Comparison of ENCODE assay signal across 25 cellular contexts in genomic region chr11:102147031-102147430, GRCh38. TPM values are rescaled to one million over a fixed set of nuclear protein-coding genes. Genes with fewer than 3 reads are reported as not detected.
DNase-seq lines count a peak whose midpoint lies in the region; ATAC-seq and TF ChIP-seq lines count a peak whose summit lies in the region.
"Had no signal": no experiment of that assay in that cellular context is flagged by ENCODE, and none has a peak within 500 bp of the region (broad histone marks: within the 10 kb centered on the region; RNA-seq: fewer than 3 reads in every experiment).

No MANE protein-coding gene starts in this region.

- H3K4me1 ChIP-seq in left ventricle myocardium inferior, result peaks cover 94% of the 10 kb centered on the region
- peaks cover 0 to 100% (median 42%) of the 10 kb centered on the region in 4 donors for H3K4me1 ChIP-seq in tibial artery

- H3K9me3 ChIP-seq in left ventricle myocardium inferior (replicated peaks) (no peaks in the 10 kb centered on the region), tibial artery (no peaks in the 10 kb centered on the region)

- no peak for ATAC-seq in left cardiac atrium
- ATAC-seq in HG02678 (IDR thresholded peaks at IDR 0.05; ENCODE audit: unreplicated experiment), result no peak

- H3K4me1 Mint-ChIP-seq in chondrocyte (ENCODE audit: low read depth) (peaks cover 64% of the 10 kb centered on the region), nephron (peaks cover 67% of the 10 kb centered on the region)
- no peaks in the 10 kb centered on the region for H3K4me1 Mint-ChIP-seq in activated T-helper 2 cell treated with anti-CD3 and anti-CD28 coated beads, Interferon-gamma antibody, Interleukin-2, Interleukin-4, amounts not matched to agents 10 μg/mL and 5 μg/mL and 100 μg/mL, durations not matched to agents 14 hours and 24 hours and 36 hours (ENCODE audit: low read depth)

- no peaks in the 10 kb centered on the region for H3K27me3 ChIP-seq in left ventricle myocardium inferior (ENCODE audit: low read depth)
- no peaks in the 10 kb centered on the region for H3K27me3 ChIP-seq in tibial artery

- intact Hi-C loops in left ventricle myocardium inferior (cut with micrococcal nuclease) (no loop called here), left cardiac atrium (cut with DNase I) (no loop called here), tibial artery (cut with DNase I; ENCODE audit: low total_unique reads) (no loop called here)
- intact Hi-C loops in activated T-helper 2 cell treated with anti-CD3 and anti-CD28 coated beads, Interferon-gamma antibody, Interleukin-2, Interleukin-4, amounts not matched to agents 10 μg/mL and 5 μg/mL and 100 μg/mL, durations not matched to agents 14 hours and 24 hours and 36 hours (cut with micrococcal nuclease), result no loop called here

- H3K9me3 Mint-ChIP-seq in chondrocyte (ENCODE audit: low read depth) (no peaks in the 10 kb centered on the region), nephron (no peaks in the 10 kb centered on the region)
- H3K9me3 Mint-ChIP-seq in activated T-helper 2 cell treated with anti-CD3 and anti-CD28 coated beads, Interferon-gamma antibody, Interleukin-2, Interleukin-4, amounts not matched to agents 10 μg/mL and 5 μg/mL and 100 μg/mL, durations not matched to agents 14 hours and 24 hours and 36 hours, result no peaks in the 10 kb centered on the region
- H3K9me3 Mint-ChIP-seq: CD4-positive, alpha-beta T cell; HFFc6 had no signal

- H3K27me3 Mint-ChIP-seq in chondrocyte (ENCODE audit: low read depth) (no peaks in the 10 kb centered on the region), nephron (ENCODE audit: low read depth) (no peaks in the 10 kb centered on the region)
- H3K27me3 Mint-ChIP-seq in activated T-helper 2 cell treated with anti-CD3 and anti-CD28 coated beads, Interferon-gamma antibody, Interleukin-2, Interleukin-4, amounts not matched to agents 10 μg/mL and 5 μg/mL and 100 μg/mL, durations not matched to agents 14 hours and 24 hours and 36 hours (ENCODE audit: low read depth), result peaks cover 4% of the 10 kb centered on the region

- H3K36me3 Mint-ChIP-seq in chondrocyte (ENCODE audit: low read depth) (no peaks in the 10 kb centered on the region), nephron (ENCODE audit: low read depth) (peaks cover 35% of the 10 kb centered on the region)
- H3K36me3 Mint-ChIP-seq in activated T-helper 2 cell treated with anti-CD3 and anti-CD28 coated beads, Interferon-gamma antibody, Interleukin-2, Interleukin-4, amounts not matched to agents 10 μg/mL and 5 μg/mL and 100 μg/mL, durations not matched to agents 14 hours and 24 hours and 36 hours (ENCODE audit: low read depth), result no peaks in the 10 kb centered on the region

- TF ChIP-seq CTCF in left ventricle myocardium inferior (IDR thresholded peaks at IDR 0.05; ENCODE audit: borderline replicate concordance), result no peak
- TF ChIP-seq CTCF in chondrocyte (IDR thresholded peaks at IDR 0.05), result peak; percentile 28
- TF ChIP-seq CTCF in nephron (IDR thresholded peaks at IDR 0.05; ENCODE audit: unreplicated experiment in 3 of 3), result no peak
- no peak for TF ChIP-seq CTCF in tibial artery (IDR thresholded peaks at IDR 0.05)

- H3K4me3 Mint-ChIP-seq in chondrocyte (ENCODE audit: unreplicated experiment) (no peak overlapping the region), nephron (no peak overlapping the region)
- H3K4me3 Mint-ChIP-seq in activated T-helper 2 cell treated with anti-CD3 and anti-CD28 coated beads, Interferon-gamma antibody, Interleukin-2, Interleukin-4, amounts not matched to agents 10 μg/mL and 5 μg/mL and 100 μg/mL, durations not matched to agents 14 hours and 24 hours and 36 hours (ENCODE audit: low read depth), result no peak overlapping the region
- H3K4me3 Mint-ChIP-seq: CD4-positive, alpha-beta T cell; HFFc6 had no signal

- peak overlapping the region; percentile 82 for H3K27ac ChIP-seq in left ventricle myocardium inferior (replicated peaks)
- H3K27ac ChIP-seq in tibial artery, result peak overlapping the region; percentile 71 to 76
- H3K27ac ChIP-seq: HL-60, RWPE1 had no signal

- H3K27ac Mint-ChIP-seq in chondrocyte (ENCODE audit: unreplicated experiment), result no peak overlapping the region
- peak overlapping the region in 2 of 3 experiments; percentile 8 to 32 for H3K27ac Mint-ChIP-seq in nephron
- no peak overlapping the region for H3K27ac Mint-ChIP-seq in activated T-helper 2 cell treated with anti-CD3 and anti-CD28 coated beads, Interferon-gamma antibody, Interleukin-2, Interleukin-4, amounts not matched to agents 10 μg/mL and 5 μg/mL and 100 μg/mL, durations not matched to agents 14 hours and 24 hours and 36 hours
- H3K27ac Mint-ChIP-seq: CD4-positive, alpha-beta T cell had no signal

- H3K36me3 ChIP-seq in left ventricle myocardium inferior (no peaks in the 10 kb centered on the region), tibial artery (no peaks in the 10 kb centered on the region)

- H3K4me3 ChIP-seq in left ventricle myocardium inferior (no peak overlapping the region), tibial artery (no peak overlapping the region)

- no peak for DNase-seq in left ventricle myocardium inferior
- no peak for DNase-seq in left cardiac atrium
- no peak for DNase-seq in chondrocyte (ENCODE audit: low spot score)
- DNase-seq in tibial artery, result no peak
- no peak for DNase-seq in Ammon's horn (ENCODE audit: low spot score)
- no peak for DNase-seq in activated T-helper 2 cell treated with anti-CD3 and anti-CD28 coated beads, Interferon-gamma antibody, Interleukin-2, Interleukin-4, amounts not matched to agents 10 μg/mL and 5 μg/mL and 100 μg/mL, durations not matched to agents 14 hours and 24 hours and 36 hours (ENCODE audit: low spot score)
- DNase-seq: CD4-positive, alpha-beta T cell; COR-L47; DMS 273 treated with DMSO at 0.1 percent for 48 hours; DMS79 treated with DMSO at 0.1 percent for 48 hours; HFFc6; KG1; MV-4-11; NCI-H1105 treated with DMSO at 0.1 percent for 48 hours; NCI-H2029 treated with DMSO at 0.1 percent for 48 hours; NCI-H2171; NCI-H345; NCI-H524; NCI-H774; NK-92 treated with Interleukin-12 subunit alpha and Interleukin-12 subunit beta, amount 100 ng/mL, for 24 hours; SHP77 treated with DMSO at 0.1 percent for 48 hours had no signal

RNA-seq across cellular contexts. Expression of gene YAP1, which starts 36.8 kb away (rescaled TPM):
- total RNA-seq in left ventricle myocardium inferior (67.9 TPM), left cardiac atrium (10 to 100 TPM; 59.1 to 67.5 TPM), chondrocyte (114 to 132 TPM (median 116 TPM) in 3 replicates)
- not detected in 2 replicates for total RNA-seq in activated T-helper 2 cell treated with anti-CD3 and anti-CD28 coated beads, Interferon-gamma antibody, Interleukin-2, Interleukin-4, amounts not matched to agents 10 μg/mL and 5 μg/mL and 100 μg/mL, durations not matched to agents 14 hours and 24 hours and 36 hours

Comparison
In these comparisons a context has a peak if more than half of its experiments do, and no peak if none do; other contexts are left out.
1. H3K27ac Mint-ChIP-seq: peak in nephron (2 of 3); none in chondrocyte (single experiment) and activated T-helper 2 cell treated with anti-CD3 and anti-CD28 coated beads, Interferon-gamma antibody, Interleukin-2, Interleukin-4, amounts not matched to agents 10 μg/mL and 5 μg/mL and 100 μg/mL, durations not matched to agents 14 hours and 24 hours and 36 hours (single experiment).
2. RNA of gene YAP1, which starts 36.8 kb away (total RNA-seq): 114 to 132 TPM in chondrocyte, 67.9 TPM in left ventricle myocardium inferior (single experiment) and 59.1 to 67.5 TPM in left cardiac atrium; not detected in activated T-helper 2 cell treated with anti-CD3 and anti-CD28 coated beads, Interferon-gamma antibody, Interleukin-2, Interleukin-4, amounts not matched to agents 10 μg/mL and 5 μg/mL and 100 μg/mL, durations not matched to agents 14 hours and 24 hours and 36 hours; every median in the first group is over 10 times any median in the second.